Comparison of ENCODE assay signal across 24 cellular contexts in the genomic region with DNA sequence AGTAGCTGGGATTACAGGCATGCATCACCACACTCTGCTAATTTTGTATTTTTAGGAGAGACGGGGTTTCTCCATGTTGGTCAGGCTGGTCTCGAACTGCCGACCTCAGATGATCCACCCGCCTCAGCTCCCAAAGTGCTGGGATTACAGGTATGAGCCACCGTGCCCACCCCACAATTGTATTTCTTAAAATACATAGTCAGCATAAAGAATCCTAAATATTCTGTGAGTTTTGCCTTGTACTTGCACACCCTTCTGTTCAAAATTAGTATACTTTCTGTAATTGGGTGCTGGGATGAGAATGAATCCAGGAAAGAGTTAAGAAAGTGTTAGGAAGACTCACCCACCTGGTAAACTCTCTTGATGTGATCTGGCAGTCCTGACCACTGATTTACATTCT.
DNase-seq lines count a peak whose midpoint lies in the region; ATAC-seq, FAIRE-seq and TF ChIP-seq lines count a peak whose summit lies in the region.
"Had no signal": no experiment of that assay in that cellular context is flagged by ENCODE, and none has a peak within 500 bp of the region (broad histone marks: within the 10 kb centered on the region; RNA-seq: fewer than 3 reads in every experiment).

No MANE protein-coding gene starts in this region.

- H3K4me3 ChIP-seq in HepG2 (replicated peaks in 1 of 3; ENCODE audit: insufficient read depth in 1 of 3, low read depth in 2 of 3, low read length in 3 of 3) (no peak overlapping the region), right lobe of liver (no peak overlapping the region), IMR-90 (ENCODE audit: insufficient read depth, low read depth, low read length) (no peak overlapping the region), K562 (no peak overlapping the region)
- H3K4me3 ChIP-seq: BLaER1 treated with 17β-estradiol and CSF1 and Interleukin-3, amounts not matched to agents 10 nM and 100 nM; GM12878 had no signal

- no peak for TF ChIP-seq CTCF in HepG2 (CRISPR knock-in tag; IDR thresholded peaks at IDR 0.05)
- TF ChIP-seq CTCF in right lobe of liver (IDR thresholded peaks at IDR 0.05) = no peak
- TF ChIP-seq CTCF in IMR-90 (conservative IDR thresholded peaks at IDR 0.05; ENCODE audit: low read depth, low read length) = no peak
- no peak for TF ChIP-seq CTCF in K562 (IDR thresholded peaks at IDR 0.05 in 2 of 3, conservative IDR thresholded peaks at IDR 0.05 in 1 of 3; ENCODE audit: insufficient read depth in 2 of 3, low read depth in 1 of 3, low read length in 3 of 3)

- FAIRE-seq in HepG2 (lab: Jason Lieb, UNC) = no peak
- FAIRE-seq in K562 (lab: Jason Lieb, UNC) = no peak
- FAIRE-seq: A204.1, GM12878, GM12892, GM18507 had no signal

- H3K9ac ChIP-seq in HepG2 (ENCODE audit: insufficient read depth, low read depth, low read length) (no peak overlapping the region), IMR-90 (ENCODE audit: low read depth, low read length) (no peak overlapping the region), K562 (ENCODE audit: insufficient read depth in 1 of 2, low read depth in 2 of 2, low read length in 2 of 2) (no peak overlapping the region)
- H3K9ac ChIP-seq: BLaER1 treated with 17β-estradiol and CSF1 and Interleukin-3, amounts not matched to agents 10 nM and 100 nM had no signal

- H2AFZ ChIP-seq in HepG2 (ENCODE audit: low read length) (no peak overlapping the region), IMR-90 (replicated peaks; ENCODE audit: low read length, poor library complexity) (no peak overlapping the region), K562 (ENCODE audit: low read depth, low read length) (no peak overlapping the region)

- H2AK9ac ChIP-seq in IMR-90 (replicated peaks; ENCODE audit: low read depth, low read length, poor library complexity) = no peak overlapping the region

- POLR2A ChIA-PET in HepG2 (lab: Yijun Ruan, JAX) (no interaction called here), IMR-90 (lab: Charles Lee; ENCODE audit: unreplicated experiment) (no interaction called here), K562 (lab: Yijun Ruan, JAX) (no interaction called here)

- H3K4me2 ChIP-seq in HepG2 (ENCODE audit: low read depth, low read length) = no peak overlapping the region
- H3K4me2 ChIP-seq in IMR-90 (ENCODE audit: low read depth, low read length) = no peak overlapping the region
- H3K4me2 ChIP-seq in K562 (ENCODE audit: insufficient read depth, low read length) = no peak overlapping the region
- H3K4me2 ChIP-seq: BLaER1 treated with 17β-estradiol and CSF1 and Interleukin-3, amounts not matched to agents 10 nM and 100 nM had no signal

- H3K9me1 ChIP-seq in IMR-90 (ENCODE audit: insufficient read depth, low read length) = no peaks in the 10 kb centered on the region
- H3K9me1 ChIP-seq in K562 (ENCODE audit: control insufficient read depth, insufficient read depth, low read length) = no peaks in the 10 kb centered on the region

- intact Hi-C loops in HepG2 (cut with micrococcal nuclease; ENCODE audit: unreplicated experiment) = no loop called here
- intact Hi-C loops in right lobe of liver (cut with DNase I) = no loop called here
- intact Hi-C loops in IMR-90 (cut with micrococcal nuclease) = no loop called here
- intact Hi-C loops in K562 (cut with micrococcal nuclease) = no loop called here

- no peak overlapping the region for H2AK5ac ChIP-seq in IMR-90 (ENCODE audit: low read depth, low read length)

- no peaks in the 10 kb centered on the region for H3K79me2 ChIP-seq in HepG2 (ENCODE audit: insufficient read depth, low read length)
- H3K79me2 ChIP-seq in K562 (ENCODE audit: control insufficient read depth, insufficient read depth, low read length) = no peaks in the 10 kb centered on the region

- TF ChIP-seq POLR2A in HepG2 (IDR thresholded peaks at IDR 0.05; ENCODE audit: insufficient read depth in 1 of 2, low read depth in 2 of 2, low read length in 2 of 2) = no peak
- TF ChIP-seq POLR2A in right lobe of liver (IDR thresholded peaks at IDR 0.05) = no peak
- no peak for TF ChIP-seq POLR2A in IMR-90 (IDR thresholded peaks at IDR 0.05; ENCODE audit: low read depth, low read length)
- no peak for TF ChIP-seq POLR2A in K562 (conservative IDR thresholded peaks at IDR 0.05)

- no peak overlapping the region for H4K5ac ChIP-seq in IMR-90 (ENCODE audit: low read depth, low read length)

- H3K4me1 ChIP-seq in HepG2 (ENCODE audit: insufficient read depth, low read length) (no peaks in the 10 kb centered on the region), right lobe of liver (no peaks in the 10 kb centered on the region), IMR-90 (ENCODE audit: control insufficient read depth, insufficient read depth, low read length) (no peaks in the 10 kb centered on the region), K562 (replicated peaks in 1 of 2; ENCODE audit: control insufficient read depth in 2 of 2, insufficient read depth in 2 of 2, low read length in 2 of 2) (no peaks in the 10 kb centered on the region)
- H3K4me1 ChIP-seq: BLaER1 treated with 17β-estradiol and CSF1 and Interleukin-3, amounts not matched to agents 10 nM and 100 nM had no signal

- H3K4ac ChIP-seq in IMR-90 (ENCODE audit: low read depth, low read length) = no peak overlapping the region

- TF ChIP-seq EP300 in HepG2 (IDR thresholded peaks at IDR 0.05; ENCODE audit: low read depth in 2 of 2, low read length in 2 of 2) = no peak
- no peak for TF ChIP-seq EP300 in HepG2 (CRISPR knock-in tag; IDR thresholded peaks at IDR 0.05; ENCODE audit: borderline replicate concordance)
- no peak for TF ChIP-seq EP300 in K562 (IDR thresholded peaks at IDR 0.05; ENCODE audit: low read length)

- dilution Hi-C loops in IMR-90 (cut with HindIII; ENCODE audit: low sequenced_read_pairs, unreplicated experiment) = no loop called here

- H4K8ac ChIP-seq in IMR-90 (ENCODE audit: low read depth in 2 of 2, low read length in 2 of 2) = no peak overlapping the region

- WGBS in HepG2 (ENCODE audit: low lambda C conversion rate) = 41% methylated on average over 5 of the region's 5 CpGs
- WGBS in right lobe of liver (ENCODE audit: insufficient coverage, low coverage, low lambda C conversion rate, missing lambda C conversion rate) = 91% methylated on average over 5 of the region's 5 CpGs
- no CpG with 5 or more reads among the region's 5 CpGs for WGBS in IMR-90 (ENCODE audit: extremely low coverage in 2 of 2, insufficient read length in 1 of 2), 2 experiments
- WGBS in K562 (ENCODE audit: insufficient coverage, low coverage, missing lambda C conversion rate) = 72% methylated on average over 3 of the region's 5 CpGs

- H3K18ac ChIP-seq in IMR-90 (ENCODE audit: low read depth, low read length) = no peak overlapping the region

- H4K91ac ChIP-seq in IMR-90 (ENCODE audit: insufficient read depth, low read depth, low read length) = no peak overlapping the region

- H3K23ac ChIP-seq in IMR-90 (ENCODE audit: low read depth, low read length) = no peak overlapping the region

- no peak overlapping the region for H3K14ac ChIP-seq in IMR-90 (replicated peaks; ENCODE audit: low read depth, low read length)

- CTCF ChIA-PET in HepG2 (lab: Yijun Ruan, JAX; ENCODE audit: low intra/inter-chr PET ratio, low total read pairs) = no interaction called here
- CTCF ChIA-PET in IMR-90 (lab: Yijun Ruan, JAX) = no interaction called here
- CTCF ChIA-PET in K562 (lab: Yijun Ruan, JAX; ENCODE audit: low intra/inter-chr PET ratio) = no interaction called here

- H3K27ac ChIP-seq in HepG2 (ENCODE audit: extremely low read length, insufficient read depth, low read length) (no peak overlapping the region), right lobe of liver (no peak overlapping the region), IMR-90 (ENCODE audit: insufficient read depth, low read length) (no peak overlapping the region), K562 (ENCODE audit: extremely low read depth, low read depth, low read length) (no peak overlapping the region)
- H3K27ac ChIP-seq: 22Rv1; BLaER1 treated with 17β-estradiol and CSF1 and Interleukin-3, amounts not matched to agents 10 nM and 100 nM had no signal

- no TSS peak for BruUV-seq in HepG2 (replicated peaks; lab: Mats Ljungman, UMichigan)
- BruUV-seq in IMR-90 (replicated peaks; lab: Mats Ljungman, UMichigan) = no TSS peak
- no TSS peak for BruUV-seq in K562 (replicated peaks; lab: Mats Ljungman, UMichigan)

- in situ Hi-C loops in HepG2 (cut with HindIII; ENCODE audit: extremely low pct_ligation_motif_present, low pct_unique_long_range_greater_than_20kb) (no loop called here), IMR-90 (cut with MboI; ENCODE audit: low sequenced_read_pairs) (no loop called here), K562 (cut with MboI) (no loop called here)

- TF ChIP-seq RAD21 in HepG2 (CRISPR knock-in tag; IDR thresholded peaks at IDR 0.05) (no peak), IMR-90 (IDR thresholded peaks at IDR 0.05; ENCODE audit: low read length) (no peak), K562 (CRISPR knock-in tag; conservative IDR thresholded peaks at IDR 0.05 in 1 of 2, IDR thresholded peaks at IDR 0.05 in 1 of 2) (no peak)

- H3K36me3 ChIP-seq in HepG2 (replicated peaks in 1 of 2; ENCODE audit: control insufficient read depth in 1 of 2, insufficient read depth in 2 of 2, low read length in 2 of 2) = no peaks in the 10 kb centered on the region
- H3K36me3 ChIP-seq in right lobe of liver = no peaks in the 10 kb centered on the region
- no peaks in the 10 kb centered on the region for H3K36me3 ChIP-seq in IMR-90 (ENCODE audit: control insufficient read depth, insufficient read depth, low read length)
- H3K36me3 ChIP-seq in K562 (ENCODE audit: control insufficient read depth, insufficient read depth, low read length) = no peaks in the 10 kb centered on the region
- H3K36me3 ChIP-seq: BLaER1 treated with 17β-estradiol and CSF1 and Interleukin-3, amounts not matched to agents 10 nM and 100 nM had no signal

- H3K27me3 ChIP-seq in HepG2 (ENCODE audit: control insufficient read depth in 1 of 2, insufficient read depth in 2 of 2, low read length in 2 of 2) (peaks cover 0 to 1% of the 10 kb centered on the region in 2 experiments; a peak in 1 of 5 replicates), right lobe of liver (no peaks in the 10 kb centered on the region), IMR-90 (ENCODE audit: control insufficient read depth, insufficient read depth, low read length) (no peaks in the 10 kb centered on the region), K562 (ENCODE audit: control insufficient read depth in 2 of 2, insufficient read depth in 2 of 2, low read length in 2 of 2) (no peaks in the 10 kb centered on the region)
- H3K27me3 ChIP-seq: BLaER1 treated with 17β-estradiol and CSF1 and Interleukin-3, amounts not matched to agents 10 nM and 100 nM had no signal

- H2BK5ac ChIP-seq in IMR-90 (ENCODE audit: low read depth, low read length, poor library complexity, severe bottlenecking) = no peak overlapping the region

- no peaks in the 10 kb centered on the region for H3K79me1 ChIP-seq in IMR-90 (ENCODE audit: low read depth in 1 of 2, low read length in 2 of 2)

- H3K9me3 ChIP-seq in HepG2 (ENCODE audit: low read length) (no peaks in the 10 kb centered on the region), right lobe of liver (no peaks in the 10 kb centered on the region), IMR-90 (ENCODE audit: control insufficient read depth, insufficient read depth, low read length) (no peaks in the 10 kb centered on the region), K562 (replicated peaks; ENCODE audit: control insufficient read depth, insufficient read depth, low read depth, low read length) (no peaks in the 10 kb centered on the region)

- no peaks in the 10 kb centered on the region for H4K20me1 ChIP-seq in HepG2 (ENCODE audit: insufficient read depth, low read length)
- H4K20me1 ChIP-seq in IMR-90 (ENCODE audit: insufficient read depth, low read length) = no peaks in the 10 kb centered on the region
- H4K20me1 ChIP-seq in K562 (replicated peaks; ENCODE audit: control insufficient read depth, insufficient read depth, low read length) = no peaks in the 10 kb centered on the region
- H4K20me1 ChIP-seq: BLaER1 treated with 17β-estradiol and CSF1 and Interleukin-3, amounts not matched to agents 10 nM and 100 nM had no signal

- no peak overlapping the region for H2BK20ac ChIP-seq in IMR-90 (ENCODE audit: low read depth, low read length)

- H2BK15ac ChIP-seq in IMR-90 (ENCODE audit: low read depth, low read length) = no peak overlapping the region

- DNase-seq in HepG2 (ENCODE audit: low spot score) = no peak
- DNase-seq in right lobe of liver = no peak
- no peak for DNase-seq in IMR-90
- no peak for DNase-seq in K562 (ENCODE audit: extremely low read depth in 1 of 4, low spot score in 3 of 4)
- DNase-seq in 8988T = no peak
- no peak for DNase-seq in T-helper 9 cell
- DNase-seq: AML-193; CD4-positive, alpha-beta memory T cell; CD4-positive, CD25-positive, alpha-beta regulatory T cell; CD8-positive, alpha-beta memory T cell; COR-L47; DMS 273 treated with DMSO at 0.1 percent for 48 hours; DMS153; DMS53; DMS79; DND-41; EL; GDM1 had no signal

- no peak overlapping the region for H3K56ac ChIP-seq in IMR-90 (ENCODE audit: extremely low read depth, insufficient read depth, low read length)

- no peak overlapping the region for H2BK120ac ChIP-seq in IMR-90 (ENCODE audit: low read depth, low read length)

- ATAC-seq in HepG2 (no peak), right lobe of liver (no peak), IMR-90 (ENCODE audit: low read depth) (no peak), K562 (no peak)
- ATAC-seq: GM12878 had no signal
